ENCODE assay signal across 8 cellular contexts in the genomic region with DNA sequence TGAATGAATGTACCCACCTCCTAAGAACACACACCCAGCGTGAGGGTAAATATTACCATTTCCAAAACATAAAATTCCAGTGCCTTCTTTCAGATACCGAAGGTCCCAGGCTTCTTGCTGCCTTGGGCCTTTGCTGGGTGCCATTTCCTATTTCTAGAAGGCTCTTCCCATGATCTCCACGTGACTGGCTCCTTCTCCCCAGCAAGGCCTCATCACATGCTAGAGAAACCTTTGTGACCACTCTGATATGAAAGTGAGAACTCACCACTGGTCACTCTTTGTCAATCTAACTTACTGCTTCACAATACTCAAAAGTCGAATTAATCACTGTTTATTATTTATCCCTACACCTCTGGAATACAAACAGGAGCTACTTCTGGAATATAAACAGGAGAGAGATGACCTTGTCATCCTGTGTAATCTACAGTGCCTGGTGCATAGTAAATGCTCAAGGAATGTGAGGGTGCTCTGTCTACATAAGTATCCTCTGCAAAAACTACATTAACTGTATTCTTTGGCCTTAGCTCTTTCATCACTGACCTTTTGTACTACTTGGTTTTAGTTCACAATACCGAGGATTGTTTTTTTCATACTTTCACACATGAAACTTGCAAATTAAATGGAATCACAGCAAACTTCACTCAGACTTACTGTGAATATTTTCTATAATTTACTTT. TPM values are rescaled to one million over a fixed set of nuclear protein-coding genes. Genes with fewer than 3 reads are reported as not detected.
DNase-seq lines count a peak whose midpoint lies in the region; ATAC-seq and TF ChIP-seq lines count a peak whose summit lies in the region.

No MANE protein-coding gene starts in this region.

- no peaks in the 10 kb centered on the region for H3K27me3 ChIP-seq in body of pancreas

- H3K4me1 ChIP-seq in HEK293 (ENCODE audit: control insufficient read depth, insufficient read depth, low read length) (peaks cover 5% of the 10 kb centered on the region), body of pancreas (peaks cover 18% of the 10 kb centered on the region)

- peak; percentile 44 for DNase-seq in Ammon's horn (ENCODE audit: low spot score)
- peak in 1 of 4 donors; percentile 27 for DNase-seq in body of pancreas
- DNase-seq in midbrain (lab: John Stamatoyannopoulos, UW), result peak; percentile 10
- no peak for DNase-seq in NCI-H526 (lab: John Stamatoyannopoulos, UW)

- ATAC-seq in body of pancreas (no peak), GM21737 (IDR thresholded peaks at IDR 0.05; ENCODE audit: unreplicated experiment) (no peak), HG02642 (IDR thresholded peaks at IDR 0.05; ENCODE audit: poor library complexity, unreplicated experiment) (no peak)
- ATAC-seq in activated CD4-positive, CD25-positive, alpha-beta regulatory T cell treated with anti-CD3 and anti-CD28 coated beads, Interleukin-2, amount 50 U/mL, for 24 hours, result no peak

- H3K27ac ChIP-seq in HEK293 (ENCODE audit: extremely low read depth, low read depth, low read length) (no peak overlapping the region), body of pancreas (peak overlapping the region in 3 of 4 donors; percentile 31 to 92 (median 88))

- H3K4me3 ChIP-seq in HEK293 (ENCODE audit: low read depth, low read length) (no peak overlapping the region), body of pancreas (no peak overlapping the region)

- intact Hi-C loops in body of pancreas (cut with DNase I), result no loop called here

- H3K9me3 ChIP-seq in HEK293 (ENCODE audit: control insufficient read depth, insufficient read depth, low read depth, low read length) (no peaks in the 10 kb centered on the region), body of pancreas (no peaks in the 10 kb centered on the region)

- TF ChIP-seq POLR2A in body of pancreas (IDR thresholded peaks at IDR 0.05), result no peak

- H3K36me3 ChIP-seq in HEK293 (ENCODE audit: control insufficient read depth in 2 of 2, insufficient read depth in 1 of 2, low read length in 2 of 2), result peaks cover 5 to 13% of the 10 kb centered on the region in 2 experiments
- no peaks in the 10 kb centered on the region for H3K36me3 ChIP-seq in body of pancreas (replicated peaks in 1 of 2; ENCODE audit: insufficient read depth in 1 of 2, low read depth in 2 of 2)

- WGBS in body of pancreas, 2 donors, result 24 to 27% methylated on average over 5 of the region's 5 CpGs

- CTCF ChIA-PET in HEK293 (lab: Yijun Ruan, JAX), result interaction anchor here (0.9 to 1.2 kb wide), 2 partner anchors 231 to 238 kb away, joined by 3 to 9 read pairs; no protein-coding TSS in a partner anchor

- TF ChIP-seq CTCF in HEK293 (tag by site-specific recombination; IDR thresholded peaks at IDR 0.05) (no peak), body of pancreas (IDR thresholded peaks at IDR 0.05) (no peak)

- POLR2A ChIA-PET in HEK293 (lab: Yijun Ruan, JAX), result no interaction called here

TF ChIP-seq in HEK293, 187 proteins besides CTCF, POLR2A, EP300 and RAD21:
- TF ChIP-seq IKZF3 (tag by site-specific recombination; IDR thresholded peaks at IDR 0.05) (0 out of 2 replicates have a peak, but pooled peaks have one; percentile 28), TCF7L2 (IDR thresholded peaks at IDR 0.05; ENCODE audit: borderline replicate concordance, low read depth, low read length) (no peak), ZNF549 (tag by site-specific recombination; IDR thresholded peaks at IDR 0.05) (no peak), ZNF138 (tag by site-specific recombination; IDR thresholded peaks at IDR 0.05; ENCODE audit: borderline replicate concordance) (no peak), ZBTB10 (tag by site-specific recombination; IDR thresholded peaks at IDR 0.05) (no peak), KLF10 (tag by site-specific recombination; IDR thresholded peaks at IDR 0.05) (no peak), ZNF155 (tag by site-specific recombination; IDR thresholded peaks at IDR 0.05) (no peak), ZNF19 (tag by site-specific recombination; IDR thresholded peaks at IDR 0.05; ENCODE audit: low read depth) (no peak), ZNF341 (tag by site-specific recombination; IDR thresholded peaks at IDR 0.05; ENCODE audit: low read depth) (peak; percentile 50), ZNF664 (tag by site-specific recombination; IDR thresholded peaks at IDR 0.05) (peak; percentile 16; the same call in 1 of the 2 replicates)

RNA-seq across cellular contexts. Expression of gene STX7, which starts 1.6 kb away (rescaled TPM):
- total RNA-seq in body of pancreas, result 10 to 100 TPM; 13.5 to 24.6 TPM

RNA-seq across cellular contexts. Expression of gene TAAR9, which starts 26.8 kb away (rescaled TPM):
- total RNA-seq in body of pancreas, result not detected

RNA-seq across cellular contexts. Expression of gene TAAR8, which starts 41.2 kb away (rescaled TPM):
- total RNA-seq in body of pancreas, result not detected

RNA-seq across cellular contexts. Expression of gene TAAR6, which starts 58.8 kb away (rescaled TPM):
- not detected for total RNA-seq in body of pancreas

Comparison
In these comparisons a context has a peak if more than half of its experiments do, and no peak if none do; other contexts are left out.
1. DNase-seq: peak in Ammon's horn (single experiment) and midbrain (single experiment); none in NCI-H526 (0 of 2).